ENCODE assay signal across 1 cellular context in the genomic region with DNA sequence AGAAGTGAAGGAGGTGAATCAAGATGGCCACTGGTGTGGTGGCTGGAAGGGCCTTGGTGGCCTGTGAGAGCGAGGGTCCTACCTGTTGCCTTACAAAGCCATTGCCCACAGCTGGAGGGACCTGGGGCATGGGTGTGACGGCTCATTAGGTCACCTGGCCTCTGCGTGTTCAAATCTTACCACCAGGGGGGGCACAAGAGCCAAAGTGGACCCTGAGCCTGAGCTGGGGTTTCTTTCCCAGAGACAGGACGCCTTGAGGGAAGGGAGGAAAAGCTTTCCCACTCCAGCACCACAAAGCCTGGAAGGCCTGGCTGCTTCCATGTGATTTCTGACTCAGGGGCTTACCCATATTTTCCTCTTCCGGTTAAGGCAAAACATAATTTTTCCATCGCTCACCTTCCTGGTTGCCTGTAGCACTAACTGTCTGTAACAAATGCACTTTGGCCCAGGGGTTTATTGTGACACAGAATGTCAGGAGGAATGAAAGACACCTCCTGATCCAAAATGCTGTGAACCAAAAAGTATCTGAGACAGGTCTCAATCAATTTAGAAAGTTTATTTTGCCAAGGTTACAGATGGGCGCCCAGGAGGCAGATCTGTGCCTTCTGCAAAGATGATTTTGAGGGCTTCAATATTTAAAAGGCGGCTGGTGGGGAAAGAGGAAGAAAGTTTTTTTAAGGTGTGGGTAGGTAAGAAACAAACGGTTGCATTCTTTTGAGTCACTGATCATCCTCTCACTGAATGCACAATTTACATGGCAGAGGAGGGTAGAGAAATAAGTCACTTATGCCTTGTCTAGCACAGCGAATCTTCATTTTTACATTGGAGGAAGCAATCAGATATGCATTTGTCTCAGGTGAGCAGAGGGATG.
TF ChIP-seq lines count a peak whose summit lies in the region.

No MANE protein-coding gene starts in this region.

TF ChIP-seq in GM12878, 131 proteins besides CTCF, POLR2A, EP300 and RAD21 (continued from another document and continues in another):
- TF ChIP-seq RCOR1 (conservative IDR thresholded peaks at IDR 0.05; ENCODE audit: low read depth, low read length) (no peak), ASH2L (IDR thresholded peaks at IDR 0.05; ENCODE audit: borderline replicate concordance, low read depth) (no peak), GATAD2B (conservative IDR thresholded peaks at IDR 0.05; ENCODE audit: low read depth) (0 out of 2 replicates have a peak, but pooled peaks have one; percentile 25), SUZ12 (IDR thresholded peaks at IDR 0.05; ENCODE audit: unreplicated experiment) (no peak), ESRRA (IDR thresholded peaks at IDR 0.05; ENCODE audit: low read length) (no peak), CHD2 (IDR thresholded peaks at IDR 0.05; ENCODE audit: borderline replicate concordance, low read depth, low read length) (no peak), HDAC6 (IDR thresholded peaks at IDR 0.05; ENCODE audit: unreplicated experiment) (no peak), KDM1A (IDR thresholded peaks at IDR 0.05; ENCODE audit: borderline replicate concordance) (no peak), WRNIP1 (IDR thresholded peaks at IDR 0.05; ENCODE audit: borderline replicate concordance, low read depth, low read length) (no peak), PML (IDR thresholded peaks at IDR 0.05; ENCODE audit: low read length) (no peak), SRF (IDR thresholded peaks at IDR 0.05; ENCODE audit: low read depth in 2 of 2, low read length in 2 of 2) (no peak), NFXL1 (IDR thresholded peaks at IDR 0.05; ENCODE audit: borderline replicate concordance) (no peak), YY1 (IDR thresholded peaks at IDR 0.05; ENCODE audit: low read depth, low read length) (peak; percentile 50; the same call in 1 of the 2 replicates), NBN (IDR thresholded peaks at IDR 0.05) (0 out of 2 replicates have a peak, but pooled peaks have one; percentile 57), MEF2B (IDR thresholded peaks at IDR 0.05; ENCODE audit: partially characterized antibody, poor library complexity, severe bottlenecking) (no peak), NR2F1 (conservative IDR thresholded peaks at IDR 0.05) (0 out of 2 replicates have a peak, but pooled peaks have one; percentile 27), TCF12 (IDR thresholded peaks at IDR 0.05; ENCODE audit: low read depth, low read length) (0 out of 2 replicates have a peak, but pooled peaks have one; percentile 49), RELA (IDR thresholded peaks at IDR 0.05; ENCODE audit: borderline replicate concordance, partially characterized antibody) (no peak), EED (IDR thresholded peaks at IDR 0.05; ENCODE audit: low read depth) (no peak), STAT3 (IDR thresholded peaks at IDR 0.05; ENCODE audit: low read depth, low read length) (no peak), TBL1XR1 (IDR thresholded peaks at IDR 0.05; ENCODE audit: low read depth, low read length) (no peak), SMAD5 (IDR thresholded peaks at IDR 0.05; ENCODE audit: low read depth) (no peak), BRCA1 (IDR thresholded peaks at IDR 0.05; ENCODE audit: low read depth, low read length) (no peak), ZNF24 (IDR thresholded peaks at IDR 0.05) (no peak), SIN3A (IDR thresholded peaks at IDR 0.05; ENCODE audit: low read depth, low read length) (no peak), NFYA (IDR thresholded peaks at IDR 0.05; ENCODE audit: borderline replicate concordance, low read depth, low read length) (no peak), TARDBP (IDR thresholded peaks at IDR 0.05; ENCODE audit: borderline replicate concordance) (no peak), SMAD1 (IDR thresholded peaks at IDR 0.05; ENCODE audit: low read depth, partially characterized antibody) (no peak), DPF2 (IDR thresholded peaks at IDR 0.05) (no peak), RFX5 (IDR thresholded peaks at IDR 0.05; ENCODE audit: low read depth, low read length) (no peak), MTA2 (IDR thresholded peaks at IDR 0.05; ENCODE audit: low read depth) (no peak), CREM (IDR thresholded peaks at IDR 0.05; ENCODE audit: low read depth) (no peak), ZSCAN29 (IDR thresholded peaks at IDR 0.05) (no peak), IKZF1 (conservative IDR thresholded peaks at IDR 0.05) (peak; percentile 83), TCF3 (IDR thresholded peaks at IDR 0.05; ENCODE audit: borderline replicate concordance, insufficient read depth, low read depth, low read length) (no peak), ZZZ3 (IDR thresholded peaks at IDR 0.05; ENCODE audit: control insufficient read depth, insufficient read length, low read depth) (no peak), CEBPB (IDR thresholded peaks at IDR 0.05; ENCODE audit: borderline replicate concordance in 1 of 2, low read depth in 2 of 2, low read length in 2 of 2) (no peak), HCFC1 (IDR thresholded peaks at IDR 0.05; ENCODE audit: low read length) (no peak), IKZF2 (IDR thresholded peaks at IDR 0.05) (peak; percentile 52 to 56; a peak in 3 of 4 replicates)
- TF ChIP-seq, protein P1, sequence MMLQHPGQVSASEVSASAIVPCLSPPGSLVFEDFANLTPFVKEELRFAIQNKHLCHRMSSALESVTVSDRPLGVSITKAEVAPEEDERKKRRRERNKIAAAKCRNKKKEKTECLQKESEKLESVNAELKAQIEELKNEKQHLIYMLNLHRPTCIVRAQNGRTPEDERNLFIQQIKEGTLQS (IDR thresholded peaks at IDR 0.05; ENCODE audit: borderline replicate concordance, extremely low read depth, low read depth, low read length) = peak; percentile 9; the same call in 1 of the 2 replicates
- TF ChIP-seq, protein P2, sequence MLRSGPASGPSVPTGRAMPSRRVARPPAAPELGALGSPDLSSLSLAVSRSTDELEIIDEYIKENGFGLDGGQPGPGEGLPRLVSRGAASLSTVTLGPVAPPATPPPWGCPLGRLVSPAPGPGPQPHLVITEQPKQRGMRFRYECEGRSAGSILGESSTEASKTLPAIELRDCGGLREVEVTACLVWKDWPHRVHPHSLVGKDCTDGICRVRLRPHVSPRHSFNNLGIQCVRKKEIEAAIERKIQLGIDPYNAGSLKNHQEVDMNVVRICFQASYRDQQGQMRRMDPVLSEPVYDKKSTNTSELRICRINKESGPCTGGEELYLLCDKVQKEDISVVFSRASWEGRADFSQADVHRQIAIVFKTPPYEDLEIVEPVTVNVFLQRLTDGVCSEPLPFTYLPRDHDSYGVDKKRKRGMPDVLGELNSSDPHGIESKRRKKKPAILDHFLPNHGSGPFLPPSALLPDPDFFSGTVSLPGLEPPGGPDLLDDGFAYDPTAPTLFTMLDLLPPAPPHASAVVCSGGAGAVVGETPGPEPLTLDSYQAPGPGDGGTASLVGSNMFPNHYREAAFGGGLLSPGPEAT (IDR thresholded peaks at IDR 0.05; ENCODE audit: low read depth) = peak; percentile 68
- TF ChIP-seq, protein P3, sequence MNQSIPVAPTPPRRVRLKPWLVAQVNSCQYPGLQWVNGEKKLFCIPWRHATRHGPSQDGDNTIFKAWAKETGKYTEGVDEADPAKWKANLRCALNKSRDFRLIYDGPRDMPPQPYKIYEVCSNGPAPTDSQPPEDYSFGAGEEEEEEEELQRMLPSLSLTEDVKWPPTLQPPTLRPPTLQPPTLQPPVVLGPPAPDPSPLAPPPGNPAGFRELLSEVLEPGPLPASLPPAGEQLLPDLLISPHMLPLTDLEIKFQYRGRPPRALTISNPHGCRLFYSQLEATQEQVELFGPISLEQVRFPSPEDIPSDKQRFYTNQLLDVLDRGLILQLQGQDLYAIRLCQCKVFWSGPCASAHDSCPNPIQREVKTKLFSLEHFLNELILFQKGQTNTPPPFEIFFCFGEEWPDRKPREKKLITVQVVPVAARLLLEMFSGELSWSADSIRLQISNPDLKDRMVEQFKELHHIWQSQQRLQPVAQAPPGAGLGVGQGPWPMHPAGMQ (IDR thresholded peaks at IDR 0.05; ENCODE audit: borderline replicate concordance) = no peak
- TF ChIP-seq, protein P4, sequence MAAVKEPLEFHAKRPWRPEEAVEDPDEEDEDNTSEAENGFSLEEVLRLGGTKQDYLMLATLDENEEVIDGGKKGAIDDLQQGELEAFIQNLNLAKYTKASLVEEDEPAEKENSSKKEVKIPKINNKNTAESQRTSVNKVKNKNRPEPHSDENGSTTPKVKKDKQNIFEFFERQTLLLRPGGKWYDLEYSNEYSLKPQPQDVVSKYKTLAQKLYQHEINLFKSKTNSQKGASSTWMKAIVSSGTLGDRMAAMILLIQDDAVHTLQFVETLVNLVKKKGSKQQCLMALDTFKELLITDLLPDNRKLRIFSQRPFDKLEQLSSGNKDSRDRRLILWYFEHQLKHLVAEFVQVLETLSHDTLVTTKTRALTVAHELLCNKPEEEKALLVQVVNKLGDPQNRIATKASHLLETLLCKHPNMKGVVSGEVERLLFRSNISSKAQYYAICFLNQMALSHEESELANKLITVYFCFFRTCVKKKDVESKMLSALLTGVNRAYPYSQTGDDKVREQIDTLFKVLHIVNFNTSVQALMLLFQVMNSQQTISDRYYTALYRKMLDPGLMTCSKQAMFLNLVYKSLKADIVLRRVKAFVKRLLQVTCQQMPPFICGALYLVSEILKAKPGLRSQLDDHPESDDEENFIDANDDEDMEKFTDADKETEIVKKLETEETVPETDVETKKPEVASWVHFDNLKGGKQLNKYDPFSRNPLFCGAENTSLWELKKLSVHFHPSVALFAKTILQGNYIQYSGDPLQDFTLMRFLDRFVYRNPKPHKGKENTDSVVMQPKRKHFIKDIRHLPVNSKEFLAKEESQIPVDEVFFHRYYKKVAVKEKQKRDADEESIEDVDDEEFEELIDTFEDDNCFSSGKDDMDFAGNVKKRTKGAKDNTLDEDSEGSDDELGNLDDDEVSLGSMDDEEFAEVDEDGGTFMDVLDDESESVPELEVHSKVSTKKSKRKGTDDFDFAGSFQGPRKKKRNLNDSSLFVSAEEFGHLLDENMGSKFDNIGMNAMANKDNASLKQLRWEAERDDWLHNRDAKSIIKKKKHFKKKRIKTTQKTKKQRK (IDR thresholded peaks at IDR 0.05; ENCODE audit: low read depth, low read length) = no peak
- TF ChIP-seq, protein P5, sequence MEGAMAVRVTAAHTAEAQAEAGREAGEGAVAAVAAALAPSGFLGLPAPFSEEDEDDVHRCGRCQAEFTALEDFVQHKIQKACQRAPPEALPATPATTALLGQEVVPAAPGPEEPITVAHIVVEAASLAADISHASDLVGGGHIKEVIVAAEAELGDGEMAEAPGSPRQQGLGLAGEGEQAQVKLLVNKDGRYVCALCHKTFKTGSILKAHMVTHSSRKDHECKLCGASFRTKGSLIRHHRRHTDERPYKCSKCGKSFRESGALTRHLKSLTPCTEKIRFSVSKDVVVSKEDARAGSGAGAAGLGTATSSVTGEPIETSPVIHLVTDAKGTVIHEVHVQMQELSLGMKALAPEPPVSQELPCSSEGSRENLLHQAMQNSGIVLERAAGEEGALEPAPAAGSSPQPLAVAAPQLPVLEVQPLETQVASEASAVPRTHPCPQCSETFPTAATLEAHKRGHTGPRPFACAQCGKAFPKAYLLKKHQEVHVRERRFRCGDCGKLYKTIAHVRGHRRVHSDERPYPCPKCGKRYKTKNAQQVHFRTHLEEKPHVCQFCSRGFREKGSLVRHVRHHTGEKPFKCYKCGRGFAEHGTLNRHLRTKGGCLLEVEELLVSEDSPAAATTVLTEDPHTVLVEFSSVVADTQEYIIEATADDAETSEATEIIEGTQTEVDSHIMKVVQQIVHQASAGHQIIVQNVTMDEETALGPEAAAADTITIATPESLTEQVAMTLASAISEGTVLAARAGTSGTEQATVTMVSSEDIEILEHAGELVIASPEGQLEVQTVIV (IDR thresholded peaks at IDR 0.05; ENCODE audit: borderline replicate concordance, partially characterized antibody) = no peak
- TF ChIP-seq, protein P6, sequence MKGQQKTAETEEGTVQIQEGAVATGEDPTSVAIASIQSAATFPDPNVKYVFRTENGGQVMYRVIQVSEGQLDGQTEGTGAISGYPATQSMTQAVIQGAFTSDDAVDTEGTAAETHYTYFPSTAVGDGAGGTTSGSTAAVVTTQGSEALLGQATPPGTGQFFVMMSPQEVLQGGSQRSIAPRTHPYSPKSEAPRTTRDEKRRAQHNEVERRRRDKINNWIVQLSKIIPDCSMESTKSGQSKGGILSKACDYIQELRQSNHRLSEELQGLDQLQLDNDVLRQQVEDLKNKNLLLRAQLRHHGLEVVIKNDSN (IDR thresholded peaks at IDR 0.05; ENCODE audit: borderline replicate concordance, extremely low read length, insufficient read depth, low read depth, low read length) = no peak
- TF ChIP-seq, protein P7, sequence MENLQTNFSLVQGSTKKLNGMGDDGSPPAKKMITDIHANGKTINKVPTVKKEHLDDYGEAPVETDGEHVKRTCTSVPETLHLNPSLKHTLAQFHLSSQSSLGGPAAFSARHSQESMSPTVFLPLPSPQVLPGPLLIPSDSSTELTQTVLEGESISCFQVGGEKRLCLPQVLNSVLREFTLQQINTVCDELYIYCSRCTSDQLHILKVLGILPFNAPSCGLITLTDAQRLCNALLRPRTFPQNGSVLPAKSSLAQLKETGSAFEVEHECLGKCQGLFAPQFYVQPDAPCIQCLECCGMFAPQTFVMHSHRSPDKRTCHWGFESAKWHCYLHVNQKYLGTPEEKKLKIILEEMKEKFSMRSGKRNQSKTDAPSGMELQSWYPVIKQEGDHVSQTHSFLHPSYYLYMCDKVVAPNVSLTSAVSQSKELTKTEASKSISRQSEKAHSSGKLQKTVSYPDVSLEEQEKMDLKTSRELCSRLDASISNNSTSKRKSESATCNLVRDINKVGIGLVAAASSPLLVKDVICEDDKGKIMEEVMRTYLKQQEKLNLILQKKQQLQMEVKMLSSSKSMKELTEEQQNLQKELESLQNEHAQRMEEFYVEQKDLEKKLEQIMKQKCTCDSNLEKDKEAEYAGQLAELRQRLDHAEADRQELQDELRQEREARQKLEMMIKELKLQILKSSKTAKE (IDR thresholded peaks at IDR 0.05; ENCODE audit: low read depth, poor library complexity, severe bottlenecking) = no peak
- TF ChIP-seq, protein P8, sequence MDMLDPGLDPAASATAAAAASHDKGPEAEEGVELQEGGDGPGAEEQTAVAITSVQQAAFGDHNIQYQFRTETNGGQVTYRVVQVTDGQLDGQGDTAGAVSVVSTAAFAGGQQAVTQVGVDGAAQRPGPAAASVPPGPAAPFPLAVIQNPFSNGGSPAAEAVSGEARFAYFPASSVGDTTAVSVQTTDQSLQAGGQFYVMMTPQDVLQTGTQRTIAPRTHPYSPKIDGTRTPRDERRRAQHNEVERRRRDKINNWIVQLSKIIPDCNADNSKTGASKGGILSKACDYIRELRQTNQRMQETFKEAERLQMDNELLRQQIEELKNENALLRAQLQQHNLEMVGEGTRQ (IDR thresholded peaks at IDR 0.05; ENCODE audit: borderline replicate concordance, low read depth, low read length) = no peak; the same call in 1 of the 2 replicates
- TF ChIP-seq, protein P9, sequence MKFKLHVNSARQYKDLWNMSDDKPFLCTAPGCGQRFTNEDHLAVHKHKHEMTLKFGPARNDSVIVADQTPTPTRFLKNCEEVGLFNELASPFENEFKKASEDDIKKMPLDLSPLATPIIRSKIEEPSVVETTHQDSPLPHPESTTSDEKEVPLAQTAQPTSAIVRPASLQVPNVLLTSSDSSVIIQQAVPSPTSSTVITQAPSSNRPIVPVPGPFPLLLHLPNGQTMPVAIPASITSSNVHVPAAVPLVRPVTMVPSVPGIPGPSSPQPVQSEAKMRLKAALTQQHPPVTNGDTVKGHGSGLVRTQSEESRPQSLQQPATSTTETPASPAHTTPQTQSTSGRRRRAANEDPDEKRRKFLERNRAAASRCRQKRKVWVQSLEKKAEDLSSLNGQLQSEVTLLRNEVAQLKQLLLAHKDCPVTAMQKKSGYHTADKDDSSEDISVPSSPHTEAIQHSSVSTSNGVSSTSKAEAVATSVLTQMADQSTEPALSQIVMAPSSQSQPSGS (IDR thresholded peaks at IDR 0.05; ENCODE audit: low read length) = no peak
